ENCODE assay signal across 1 cellular context in genomic region chr1:111988743-111989453, GRCh38.
TF ChIP-seq lines count a peak whose summit lies in the region.

No MANE protein-coding gene starts in this region.

TF ChIP-seq in HepG2, 621 proteins besides CTCF, POLR2A, EP300 and RAD21 (continued from another document):
- TF ChIP-seq ZNF800 (CRISPR knock-in tag; IDR thresholded peaks at IDR 0.05), result peak; percentile 72; the same call in 1 of the 2 replicates
- 0 out of 2 replicates have a peak, but pooled peaks have one; percentile 20 for TF ChIP-seq ZNF574 (CRISPR knock-in tag; IDR thresholded peaks at IDR 0.05)
- no peak for TF ChIP-seq ZFYVE20 (CRISPR knock-in tag; IDR thresholded peaks at IDR 0.05; ENCODE audit: borderline replicate concordance, low read depth)
- peak; percentile 49; the same call in 1 of the 2 replicates for TF ChIP-seq ZNF777 (CRISPR knock-in tag; IDR thresholded peaks at IDR 0.05)
- no peak for TF ChIP-seq ZNF335 (CRISPR knock-in tag; IDR thresholded peaks at IDR 0.05)
- TF ChIP-seq UBTF (CRISPR knock-in tag; IDR thresholded peaks at IDR 0.05), result 0 out of 2 replicates have a peak, but pooled peaks have one; percentile 24
- TF ChIP-seq TSC22D2 (CRISPR knock-in tag; IDR thresholded peaks at IDR 0.05; ENCODE audit: borderline replicate concordance), result no peak
- 0 out of 2 replicates have a peak, but pooled peaks have one; percentile 15 for TF ChIP-seq MAX (IDR thresholded peaks at IDR 0.05)
- 0 out of 2 replicates have a peak, but pooled peaks have one; percentile 1 for TF ChIP-seq ZFY (CRISPR knock-in tag; IDR thresholded peaks at IDR 0.05)
